Comparison of ENCODE assay signal across 1 cellular context in genomic region chr1:156503672-156504055, GRCh38.
TF ChIP-seq lines count a peak whose summit lies in the region.

No MANE protein-coding gene starts in this region.

TF ChIP-seq in IMR-90, 13 proteins besides CTCF, POLR2A, EP300 and RAD21:
- TF ChIP-seq RCOR1 (IDR thresholded peaks at IDR 0.05; ENCODE audit: insufficient replicate concordance, low read length) (no peak), BHLHE40 (IDR thresholded peaks at IDR 0.05; ENCODE audit: low read depth, low read length) (no peak), CEBPB (IDR thresholded peaks at IDR 0.05; ENCODE audit: low read depth, low read length) (no peak), MAFK (IDR thresholded peaks at IDR 0.05; ENCODE audit: low read depth, low read length) (no peak), ELK1 (IDR thresholded peaks at IDR 0.05; ENCODE audit: borderline replicate concordance, low read depth, low read length) (no peak), MXI1 (IDR thresholded peaks at IDR 0.05; ENCODE audit: borderline replicate concordance, low read depth, low read length) (no peak), MAZ (IDR thresholded peaks at IDR 0.05; ENCODE audit: borderline replicate concordance, low read depth, low read length) (no peak), USF2 (IDR thresholded peaks at IDR 0.05; ENCODE audit: low read depth, low read length) (no peak), SMC3 (IDR thresholded peaks at IDR 0.05; ENCODE audit: low read depth, low read length) (no peak), FOS (IDR thresholded peaks at IDR 0.05; ENCODE audit: low read depth, low read length) (no peak), RFX5 (IDR thresholded peaks at IDR 0.05; ENCODE audit: low read depth, low read length) (no peak), CHD1 (IDR thresholded peaks at IDR 0.05; ENCODE audit: low read depth, low read length) (no peak), NFE2L2 (IDR thresholded peaks at IDR 0.05; ENCODE audit: low read depth, low read length) (no peak)
TF ChIP-seq in IMR-90: peak in this region for 0.
